Comparison of ENCODE assay signal across 13 cellular contexts in the genomic region with DNA sequence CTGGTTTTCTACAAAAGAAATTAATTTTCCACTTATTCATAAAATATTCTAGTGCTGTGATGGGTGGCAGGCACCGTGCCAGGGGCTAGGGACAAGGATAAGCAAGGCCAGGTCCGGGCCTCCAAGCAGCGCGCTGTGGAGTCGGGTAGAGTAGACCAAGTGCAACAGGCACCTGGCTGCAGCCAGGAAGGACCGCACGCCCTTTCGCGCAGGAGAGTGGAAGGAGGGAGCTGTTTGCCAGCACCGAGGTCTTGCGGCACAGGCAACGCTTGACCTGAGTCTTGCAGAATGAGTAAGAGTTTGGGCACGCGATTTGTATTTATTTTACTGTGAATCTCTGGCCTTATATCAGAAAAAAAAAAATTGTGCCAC. TPM values are rescaled to one million over a fixed set of nuclear protein-coding genes. Genes with fewer than 3 reads are reported as not detected.
DNase-seq lines count a peak whose midpoint lies in the region; ATAC-seq lines count a peak whose summit lies in the region.
"Had no signal": no experiment of that assay in that cellular context is flagged by ENCODE, and none has a peak within 500 bp of the region (broad histone marks: within the 10 kb centered on the region; RNA-seq: fewer than 3 reads in every experiment).

Gene CASR (plus strand): TSS at position 148 of the 372 bp plus-strand sequence. CDS start 70,522 bp downstream, outside the sequence.

- no peak for DNase-seq in activated T-cell treated with anti-CD3 and anti-CD28 coated beads, Interleukin-2, amount 50 U/mL, for 4 hours
- DNase-seq in activated T-cell treated with anti-CD3 and anti-CD28 coated beads for 4 hours (no peak), iPS-NIHi11 (ENCODE audit: low spot score) (peak; percentile 23), OCI-M2 (lab: John Stamatoyannopoulos, UW; ENCODE audit: unreplicated experiment) (no peak)
- no peak for DNase-seq in activated T-helper 2 cell treated with anti-CD3 and anti-CD28 coated beads, Interferon-gamma antibody, Interleukin-2, Interleukin-4, amounts not matched to agents 10 μg/mL and 5 μg/mL and 100 μg/mL, durations not matched to agents 14 hours and 24 hours and 36 hours (ENCODE audit: low spot score)
- DNase-seq in activated effector memory CD4-positive, alpha-beta T cell treated with anti-CD3 and anti-CD28 coated beads, Interleukin-2, amount 50 U/mL, for 16 hours = no peak
- DNase-seq: BE2C; KBM-7; stimulated activated naive CD4-positive, alpha-beta T cell treated with Interleukin-2 at 50 U/mL for 16 hours had no signal

- H3K27me3 Mint-ChIP-seq in activated T-cell treated with anti-CD3 and anti-CD28 coated beads, Interleukin-2, amount 50 U/mL, for 4 hours (ENCODE audit: low read depth) = peaks cover 67% of the 10 kb centered on the region
- H3K27me3 Mint-ChIP-seq in activated T-helper 2 cell treated with anti-CD3 and anti-CD28 coated beads, Interferon-gamma antibody, Interleukin-2, Interleukin-4, amounts not matched to agents 10 μg/mL and 5 μg/mL and 100 μg/mL, durations not matched to agents 14 hours and 24 hours and 36 hours (ENCODE audit: low read depth) = peaks cover 67% of the 10 kb centered on the region
- H3K27me3 Mint-ChIP-seq in stimulated activated memory B cell treated with anti-CD40 and anti-IgM and Interleukin-4, amounts not matched to agents 10 μg/mL and 1 μg/mL and 100 μg/mL, for 72 hours = peaks cover 77% of the 10 kb centered on the region

- no peaks in the 10 kb centered on the region for H3K9me3 Mint-ChIP-seq in activated T-cell treated with anti-CD3 and anti-CD28 coated beads, Interleukin-2, amount 50 U/mL, for 4 hours
- H3K9me3 Mint-ChIP-seq in activated T-helper 2 cell treated with anti-CD3 and anti-CD28 coated beads, Interferon-gamma antibody, Interleukin-2, Interleukin-4, amounts not matched to agents 10 μg/mL and 5 μg/mL and 100 μg/mL, durations not matched to agents 14 hours and 24 hours and 36 hours = no peaks in the 10 kb centered on the region
- no peaks in the 10 kb centered on the region for H3K9me3 Mint-ChIP-seq in stimulated activated memory B cell treated with anti-CD40 and anti-IgM and Interleukin-4, amounts not matched to agents 10 μg/mL and 1 μg/mL and 100 μg/mL, for 72 hours

- intact Hi-C loops in activated T-helper 2 cell treated with anti-CD3 and anti-CD28 coated beads, Interferon-gamma antibody, Interleukin-2, Interleukin-4, amounts not matched to agents 10 μg/mL and 5 μg/mL and 100 μg/mL, durations not matched to agents 14 hours and 24 hours and 36 hours (cut with micrococcal nuclease) = no loop called here

- peak in 1 of 2 donors; percentile 21 for ATAC-seq in activated T-cell treated with anti-CD3 and anti-CD28 coated beads, Interleukin-2, amount 50 U/mL, for 4 hours
- peak; percentile 53 for ATAC-seq in stimulated activated memory B cell treated with anti-CD40 and anti-IgM and Interleukin-4, amounts not matched to agents 10 μg/mL and 1 μg/mL and 100 μg/mL, for 72 hours
- ATAC-seq in HG03139 (IDR thresholded peaks at IDR 0.05; ENCODE audit: unreplicated experiment) = no peak

- H3K4me1 Mint-ChIP-seq in activated T-cell treated with anti-CD3 and anti-CD28 coated beads, Interleukin-2, amount 50 U/mL, for 4 hours (ENCODE audit: low read depth) = peaks cover 6% of the 10 kb centered on the region
- peaks cover 7% of the 10 kb centered on the region for H3K4me1 Mint-ChIP-seq in activated T-helper 2 cell treated with anti-CD3 and anti-CD28 coated beads, Interferon-gamma antibody, Interleukin-2, Interleukin-4, amounts not matched to agents 10 μg/mL and 5 μg/mL and 100 μg/mL, durations not matched to agents 14 hours and 24 hours and 36 hours (ENCODE audit: low read depth)
- H3K4me1 Mint-ChIP-seq in stimulated activated memory B cell treated with anti-CD40 and anti-IgM and Interleukin-4, amounts not matched to agents 10 μg/mL and 1 μg/mL and 100 μg/mL, for 72 hours = peaks cover 12% of the 10 kb centered on the region

- H3K36me3 Mint-ChIP-seq in activated T-cell treated with anti-CD3 and anti-CD28 coated beads, Interleukin-2, amount 50 U/mL, for 4 hours (ENCODE audit: insufficient read depth) = no peaks in the 10 kb centered on the region
- no peaks in the 10 kb centered on the region for H3K36me3 Mint-ChIP-seq in activated T-helper 2 cell treated with anti-CD3 and anti-CD28 coated beads, Interferon-gamma antibody, Interleukin-2, Interleukin-4, amounts not matched to agents 10 μg/mL and 5 μg/mL and 100 μg/mL, durations not matched to agents 14 hours and 24 hours and 36 hours (ENCODE audit: low read depth)
- no peaks in the 10 kb centered on the region for H3K36me3 Mint-ChIP-seq in stimulated activated memory B cell treated with anti-CD40 and anti-IgM and Interleukin-4, amounts not matched to agents 10 μg/mL and 1 μg/mL and 100 μg/mL, for 72 hours

- H3K4me3 Mint-ChIP-seq in activated T-cell treated with anti-CD3 and anti-CD28 coated beads, Interleukin-2, amount 50 U/mL, for 4 hours = peak within 1 kb of the TSS; percentile 52
- peak within 1 kb of the TSS; percentile 75 for H3K4me3 Mint-ChIP-seq in activated T-helper 2 cell treated with anti-CD3 and anti-CD28 coated beads, Interferon-gamma antibody, Interleukin-2, Interleukin-4, amounts not matched to agents 10 μg/mL and 5 μg/mL and 100 μg/mL, durations not matched to agents 14 hours and 24 hours and 36 hours (ENCODE audit: low read depth)
- H3K4me3 Mint-ChIP-seq in stimulated activated memory B cell treated with anti-CD40 and anti-IgM and Interleukin-4, amounts not matched to agents 10 μg/mL and 1 μg/mL and 100 μg/mL, for 72 hours = peak within 1 kb of the TSS; percentile 79

- no peak within 1 kb of the TSS for H3K27ac Mint-ChIP-seq in activated T-helper 2 cell treated with anti-CD3 and anti-CD28 coated beads, Interferon-gamma antibody, Interleukin-2, Interleukin-4, amounts not matched to agents 10 μg/mL and 5 μg/mL and 100 μg/mL, durations not matched to agents 14 hours and 24 hours and 36 hours
- H3K27ac Mint-ChIP-seq in stimulated activated memory B cell treated with anti-CD40 and anti-IgM and Interleukin-4, amounts not matched to agents 10 μg/mL and 1 μg/mL and 100 μg/mL, for 72 hours = peak within 1 kb of the TSS; percentile 58

RNA-seq across cellular contexts. Expression of gene CASR, which starts in this region (rescaled TPM):
- under 1 TPM in 2 of 3 donors, not detected in 1; 0.08 to 0.16 TPM for total RNA-seq in activated T-cell treated with anti-CD3 and anti-CD28 coated beads, Interleukin-2, amount 50 U/mL, for 4 hours
- total RNA-seq in activated T-helper 2 cell treated with anti-CD3 and anti-CD28 coated beads, Interferon-gamma antibody, Interleukin-2, Interleukin-4, amounts not matched to agents 10 μg/mL and 5 μg/mL and 100 μg/mL, durations not matched to agents 14 hours and 24 hours and 36 hours = not detected in 2 replicates
- total RNA-seq: myocyte, SJSA1 had no signal
